ENCODE assay signal across 1 cellular context in the genomic region with DNA sequence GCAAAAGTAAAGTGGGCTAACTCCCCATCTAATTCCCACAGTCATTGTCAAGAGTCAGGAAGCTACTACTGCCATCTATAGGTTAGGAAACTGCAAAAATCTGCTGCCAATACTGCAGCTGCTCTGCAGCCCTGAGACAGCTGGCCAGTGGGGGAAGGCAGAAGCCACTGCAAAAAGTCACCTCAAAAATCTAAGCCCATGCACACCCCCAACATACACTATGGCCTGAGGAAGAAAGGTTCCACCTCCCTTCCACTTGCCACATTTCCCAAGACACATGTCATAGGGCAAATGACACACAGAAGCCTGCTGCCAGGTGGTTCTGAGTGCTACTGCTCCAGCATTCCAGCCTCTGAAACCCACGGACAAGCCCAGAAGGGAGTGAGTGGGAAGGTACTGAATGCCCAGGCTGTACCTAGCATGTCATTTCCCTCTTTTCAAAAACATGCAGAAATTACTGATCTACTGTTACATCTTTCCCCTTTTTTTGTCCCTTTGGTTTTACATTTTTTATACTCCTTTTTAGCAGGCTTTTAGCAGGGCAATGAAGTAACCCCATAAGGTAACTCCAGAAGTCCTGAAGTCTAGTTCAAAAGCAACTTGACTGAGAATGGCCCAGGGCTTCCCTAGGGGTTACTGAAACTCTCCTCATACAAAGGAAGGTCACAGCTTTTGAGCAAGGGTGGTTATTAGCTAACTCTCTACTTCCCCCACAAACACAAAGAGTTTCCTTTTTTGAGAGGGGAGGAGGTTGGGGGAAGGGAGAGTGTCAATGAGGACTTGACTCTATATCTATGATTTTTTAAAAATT.
TF ChIP-seq lines count a peak whose summit lies in the region.

No MANE protein-coding gene starts in this region.

TF ChIP-seq in K562, 482 proteins besides CTCF, POLR2A, EP300 and RAD21 (continued from another document):
- TF ChIP-seq ARID4B (CRISPR knock-in tag; IDR thresholded peaks at IDR 0.05) (no peak), CHD2 (IDR thresholded peaks at IDR 0.05; ENCODE audit: low read depth, low read length) (no peak), ZC3H11A (IDR thresholded peaks at IDR 0.05; ENCODE audit: low read depth, low read length) (no peak), CREB1 (IDR thresholded peaks at IDR 0.05) (no peak), CREB1 (CRISPR knock-in tag; IDR thresholded peaks at IDR 0.05) (no peak), DMBX1 (CRISPR knock-in tag; IDR thresholded peaks at IDR 0.05; ENCODE audit: borderline replicate concordance) (no peak), ZHX1 (conservative IDR thresholded peaks at IDR 0.05; ENCODE audit: low read length) (no peak), KHSRP (IDR thresholded peaks at IDR 0.05) (no peak), TSC22D4 (tag; IDR thresholded peaks at IDR 0.05) (0 out of 2 replicates have a peak, but pooled peaks have one; percentile 7), DACH1 (IDR thresholded peaks at IDR 0.05; ENCODE audit: partially characterized antibody) (peak; percentile 49), ZNF197 (CRISPR knock-in tag; IDR thresholded peaks at IDR 0.05; ENCODE audit: low read depth) (no peak), E2F3 (CRISPR knock-in tag; IDR thresholded peaks at IDR 0.05) (0 out of 2 replicates have a peak, but pooled peaks have one; percentile 21), ZNF586 (CRISPR knock-in tag; conservative IDR thresholded peaks at IDR 0.05) (no peak), ZNF766 (CRISPR knock-in tag; conservative IDR thresholded peaks at IDR 0.05) (no peak), KDM5B (IDR thresholded peaks at IDR 0.05; ENCODE audit: insufficient replicate concordance, low read depth, low read length) (no peak), ID3 (CRISPR knock-in tag; IDR thresholded peaks at IDR 0.05) (no peak), ID3 (tag; IDR thresholded peaks at IDR 0.05) (0 out of 2 replicates have a peak, but pooled peaks have one; percentile 49), ZNF780A (CRISPR knock-in tag; IDR thresholded peaks at IDR 0.05) (no peak), TRIM24 (IDR thresholded peaks at IDR 0.05) (no peak), HNRNPUL1 (IDR thresholded peaks at IDR 0.05; ENCODE audit: low read length) (no peak), HSF4 (CRISPR knock-in tag; IDR thresholded peaks at IDR 0.05; ENCODE audit: borderline replicate concordance) (peak; percentile 74; the same call in 1 of the 2 replicates), TBL1XR1 (IDR thresholded peaks at IDR 0.05; ENCODE audit: low read length in 2 of 2) (0 out of 4 replicates have a peak, but pooled peaks of 1 of the 2 experiments have one; percentile 6), TCF7 (IDR thresholded peaks at IDR 0.05; ENCODE audit: borderline replicate concordance) (no peak), HLTF (IDR thresholded peaks at IDR 0.05) (no peak), HDGF (IDR thresholded peaks at IDR 0.05) (peak; percentile 54; the same call in 1 of the 2 replicates), AFF4 (CRISPR knock-in tag; IDR thresholded peaks at IDR 0.05) (no peak), THRAP3 (IDR thresholded peaks at IDR 0.05; ENCODE audit: borderline replicate concordance) (no peak), RBM39 (optimal IDR thresholded peaks at IDR 0.05; ENCODE audit: low read depth, low read length) (no peak), BRD9 (IDR thresholded peaks at IDR 0.05; ENCODE audit: low read depth, partially characterized antibody) (no peak), YY1 (IDR thresholded peaks at IDR 0.05; ENCODE audit: borderline replicate concordance in 1 of 3, control insufficient read depth in 1 of 3, extremely low read depth in 1 of 3, insufficient read depth in 3 of 3, insufficient read length in 1 of 3, insufficient replicate concordance in 2 of 3, low read depth in 1 of 3, low read length in 2 of 3) (peak in 1 of 3 experiments; percentile 30), ZNF639 (CRISPR knock-in tag; conservative IDR thresholded peaks at IDR 0.05 in 1 of 2, IDR thresholded peaks at IDR 0.05 in 1 of 2) (no peak), KAT8 (IDR thresholded peaks at IDR 0.05; ENCODE audit: low read depth) (no peak), EHMT2 (IDR thresholded peaks at IDR 0.05) (no peak)
- TF ChIP-seq, protein P1, sequence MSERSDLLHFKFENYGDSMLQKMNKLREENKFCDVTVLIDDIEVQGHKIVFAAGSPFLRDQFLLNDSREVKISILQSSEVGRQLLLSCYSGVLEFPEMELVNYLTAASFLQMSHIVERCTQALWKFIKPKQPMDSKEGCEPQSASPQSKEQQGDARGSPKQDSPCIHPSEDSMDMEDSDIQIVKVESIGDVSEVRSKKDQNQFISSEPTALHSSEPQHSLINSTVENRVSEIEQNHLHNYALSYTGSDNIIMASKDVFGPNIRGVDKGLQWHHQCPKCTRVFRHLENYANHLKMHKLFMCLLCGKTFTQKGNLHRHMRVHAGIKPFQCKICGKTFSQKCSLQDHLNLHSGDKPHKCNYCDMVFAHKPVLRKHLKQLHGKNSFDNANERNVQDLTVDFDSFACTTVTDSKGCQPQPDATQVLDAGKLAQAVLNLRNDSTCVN (CRISPR knock-in tag; IDR thresholded peaks at IDR 0.05) = no peak
- TF ChIP-seq, protein P2, sequence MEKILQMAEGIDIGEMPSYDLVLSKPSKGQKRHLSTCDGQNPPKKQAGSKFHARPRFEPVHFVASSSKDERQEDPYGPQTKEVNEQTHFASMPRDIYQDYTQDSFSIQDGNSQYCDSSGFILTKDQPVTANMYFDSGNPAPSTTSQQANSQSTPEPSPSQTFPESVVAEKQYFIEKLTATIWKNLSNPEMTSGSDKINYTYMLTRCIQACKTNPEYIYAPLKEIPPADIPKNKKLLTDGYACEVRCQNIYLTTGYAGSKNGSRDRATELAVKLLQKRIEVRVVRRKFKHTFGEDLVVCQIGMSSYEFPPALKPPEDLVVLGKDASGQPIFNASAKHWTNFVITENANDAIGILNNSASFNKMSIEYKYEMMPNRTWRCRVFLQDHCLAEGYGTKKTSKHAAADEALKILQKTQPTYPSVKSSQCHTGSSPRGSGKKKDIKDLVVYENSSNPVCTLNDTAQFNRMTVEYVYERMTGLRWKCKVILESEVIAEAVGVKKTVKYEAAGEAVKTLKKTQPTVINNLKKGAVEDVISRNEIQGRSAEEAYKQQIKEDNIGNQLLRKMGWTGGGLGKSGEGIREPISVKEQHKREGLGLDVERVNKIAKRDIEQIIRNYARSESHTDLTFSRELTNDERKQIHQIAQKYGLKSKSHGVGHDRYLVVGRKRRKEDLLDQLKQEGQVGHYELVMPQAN (IDR thresholded peaks at IDR 0.05; ENCODE audit: borderline replicate concordance) = no peak; the same call in none of the 2 replicates
- TF ChIP-seq, protein P3, sequence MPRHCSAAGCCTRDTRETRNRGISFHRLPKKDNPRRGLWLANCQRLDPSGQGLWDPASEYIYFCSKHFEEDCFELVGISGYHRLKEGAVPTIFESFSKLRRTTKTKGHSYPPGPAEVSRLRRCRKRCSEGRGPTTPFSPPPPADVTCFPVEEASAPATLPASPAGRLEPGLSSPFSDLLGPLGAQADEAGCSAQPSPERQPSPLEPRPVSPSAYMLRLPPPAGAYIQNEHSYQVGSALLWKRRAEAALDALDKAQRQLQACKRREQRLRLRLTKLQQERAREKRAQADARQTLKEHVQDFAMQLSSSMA (CRISPR knock-in tag; IDR thresholded peaks at IDR 0.05) = no peak
- TF ChIP-seq, protein P4, sequence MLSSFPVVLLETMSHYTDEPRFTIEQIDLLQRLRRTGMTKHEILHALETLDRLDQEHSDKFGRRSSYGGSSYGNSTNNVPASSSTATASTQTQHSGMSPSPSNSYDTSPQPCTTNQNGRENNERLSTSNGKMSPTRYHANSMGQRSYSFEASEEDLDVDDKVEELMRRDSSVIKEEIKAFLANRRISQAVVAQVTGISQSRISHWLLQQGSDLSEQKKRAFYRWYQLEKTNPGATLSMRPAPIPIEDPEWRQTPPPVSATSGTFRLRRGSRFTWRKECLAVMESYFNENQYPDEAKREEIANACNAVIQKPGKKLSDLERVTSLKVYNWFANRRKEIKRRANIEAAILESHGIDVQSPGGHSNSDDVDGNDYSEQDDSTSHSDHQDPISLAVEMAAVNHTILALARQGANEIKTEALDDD (IDR thresholded peaks at IDR 0.05) = no peak
